ENCODE assay signal across 3 cellular contexts in genomic region chr5:141780952-141781730, GRCh38.
TF ChIP-seq lines count a peak whose summit lies in the region.

No MANE protein-coding gene starts in this region.

TF ChIP-seq in SK-N-SH, 30 proteins besides CTCF, POLR2A, EP300 and RAD21 (continued from another document):
- TF ChIP-seq FOSL2 (IDR thresholded peaks at IDR 0.05; ENCODE audit: borderline replicate concordance, low read depth), result no peak
- TF ChIP-seq JUND (IDR thresholded peaks at IDR 0.05), result no peak
- no peak for TF ChIP-seq SIN3A (IDR thresholded peaks at IDR 0.05; ENCODE audit: borderline replicate concordance, low read depth, low read length)
- no peak for TF ChIP-seq GABPA (IDR thresholded peaks at IDR 0.05; ENCODE audit: low read depth)
- TF ChIP-seq POLR2AphosphoS5 (IDR thresholded peaks at IDR 0.05; ENCODE audit: low read depth, low read length), result no peak

TF ChIP-seq in SK-N-SH treated with all-trans-retinoic acid at 6 μM for 48 hours, 23 proteins besides CTCF, POLR2A, EP300 and RAD21 (continued from another document):
- no peak for TF ChIP-seq CSRNP3 (CRISPR knock-in tag; IDR thresholded peaks at IDR 0.05)
- no peak for TF ChIP-seq ZNF8 (CRISPR knock-in tag; IDR thresholded peaks at IDR 0.05)
- TF ChIP-seq ARNTL (CRISPR knock-in tag; IDR thresholded peaks at IDR 0.05; ENCODE audit: borderline replicate concordance, low read depth), result no peak
- no peak for TF ChIP-seq POU6F1 (CRISPR knock-in tag; IDR thresholded peaks at IDR 0.05; ENCODE audit: borderline replicate concordance, low read depth)
- TF ChIP-seq TSHZ2 (CRISPR knock-in tag; IDR thresholded peaks at IDR 0.05), result no peak
- TF ChIP-seq CREB5 (CRISPR knock-in tag; IDR thresholded peaks at IDR 0.05; ENCODE audit: low read depth), result no peak
- no peak for TF ChIP-seq PATZ1 (CRISPR knock-in tag; IDR thresholded peaks at IDR 0.05; ENCODE audit: borderline replicate concordance)
- no peak for TF ChIP-seq SNAI2 (CRISPR knock-in tag; IDR thresholded peaks at IDR 0.05)
- TF ChIP-seq ZC3H10 (CRISPR knock-in tag; IDR thresholded peaks at IDR 0.05), result no peak
- TF ChIP-seq ZNF565 (CRISPR knock-in tag; conservative IDR thresholded peaks at IDR 0.05; ENCODE audit: low read depth), result no peak
- no peak for TF ChIP-seq PPARA (CRISPR knock-in tag; IDR thresholded peaks at IDR 0.05; ENCODE audit: borderline replicate concordance)
- no peak for TF ChIP-seq GLIS3 (CRISPR knock-in tag; IDR thresholded peaks at IDR 0.05)
- TF ChIP-seq TCF4 (CRISPR knock-in tag; IDR thresholded peaks at IDR 0.05; ENCODE audit: borderline replicate concordance), result no peak

TF ChIP-seq in GM12878, 131 proteins besides CTCF, POLR2A, EP300 and RAD21 (continued from another document):
- TF ChIP-seq ZNF687 (IDR thresholded peaks at IDR 0.05) (no peak), SUPT20H (IDR thresholded peaks at IDR 0.05; ENCODE audit: borderline replicate concordance, control insufficient read depth, low read depth, low read length) (no peak), USF2 (IDR thresholded peaks at IDR 0.05; ENCODE audit: borderline replicate concordance, low read depth, low read length) (no peak), BACH1 (IDR thresholded peaks at IDR 0.05; ENCODE audit: borderline replicate concordance) (no peak), NR2F1 (conservative IDR thresholded peaks at IDR 0.05) (no peak), SREBF1 (IDR thresholded peaks at IDR 0.05; ENCODE audit: low read length) (no peak), ZZZ3 (IDR thresholded peaks at IDR 0.05; ENCODE audit: control insufficient read depth, insufficient read length, low read depth) (no peak), JUND (IDR thresholded peaks at IDR 0.05; ENCODE audit: low read depth, low read length) (no peak), CBX5 (IDR thresholded peaks at IDR 0.05; ENCODE audit: low read depth) (no peak), NFYA (IDR thresholded peaks at IDR 0.05; ENCODE audit: borderline replicate concordance, low read depth, low read length) (no peak), HCFC1 (IDR thresholded peaks at IDR 0.05; ENCODE audit: low read length) (no peak), YBX1 (IDR thresholded peaks at IDR 0.05) (no peak), ZNF207 (IDR thresholded peaks at IDR 0.05; ENCODE audit: borderline replicate concordance) (no peak), PKNOX1 (IDR thresholded peaks at IDR 0.05) (no peak)
